8 cellular contexts compared by ENCODE assay signal in the genomic region with DNA sequence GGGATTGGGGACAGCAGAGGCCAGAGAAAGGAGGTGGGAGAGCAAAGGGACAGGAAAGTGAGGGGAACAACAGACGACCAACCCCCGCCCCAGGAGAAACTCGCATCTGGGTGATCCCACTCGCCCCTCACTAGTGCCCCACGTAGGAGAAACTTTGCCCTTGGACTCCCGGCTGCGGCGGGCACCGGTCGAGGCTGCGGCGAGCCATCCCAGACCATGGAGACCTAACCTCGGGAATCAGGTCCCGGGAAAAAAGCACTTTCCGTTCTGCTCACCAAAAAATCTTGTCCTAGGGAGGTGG. TPM values are rescaled to one million over a fixed set of nuclear protein-coding genes. Genes with fewer than 3 reads are reported as not detected.
DNase-seq lines count a peak whose midpoint lies in the region; TF ChIP-seq lines count a peak whose summit lies in the region.

No MANE protein-coding gene starts in this region.

- WGBS in smooth muscle cell (ENCODE audit: low lambda C conversion rate): 2% methylated on average over 15 of the region's 15 CpGs

- H3K4me3 ChIP-seq in WERI-Rb-1 (ENCODE audit: low read depth, low read length): peak overlapping the region; percentile 72
- peak overlapping the region; percentile 56 for H3K4me3 ChIP-seq in iPS-18c (ENCODE audit: insufficient read depth, low read depth, low read length)
- peak overlapping the region; percentile 54 for H3K4me3 ChIP-seq in smooth muscle cell

- no peak overlapping the region for H2AFZ ChIP-seq in smooth muscle cell (ENCODE audit: low read depth)

- peaks cover 50% of the 10 kb centered on the region for H3K4me1 ChIP-seq in smooth muscle cell (ENCODE audit: low read depth)

- H3K4me2 ChIP-seq in smooth muscle cell: peak overlapping the region; percentile 93

- H4K20me1 ChIP-seq in smooth muscle cell (ENCODE audit: low read depth): peaks cover 11% of the 10 kb centered on the region

- DNase-seq in HK-2 (ENCODE audit: unreplicated experiment) (peak; percentile 23), WERI-Rb-1 (no peak), smooth muscle cell (lab: John Stamatoyannopoulos, UW; ENCODE audit: unreplicated experiment) (no peak), RKO (ENCODE audit: low spot score) (no peak), hippocampal formation (lab: John Stamatoyannopoulos, UW) (no peak), substantia nigra (lab: John Stamatoyannopoulos, UW) (no peak), activated gamma-delta T cell (lab: John Stamatoyannopoulos, UW) (no peak)

- H3K9ac ChIP-seq in smooth muscle cell (ENCODE audit: low read depth): no peak overlapping the region

- peaks cover 13% of the 10 kb centered on the region for H3K9me3 ChIP-seq in WERI-Rb-1 (ENCODE audit: severe bottlenecking)
- H3K9me3 ChIP-seq in iPS-18c (ENCODE audit: control insufficient read depth, insufficient read depth, low read length): peaks cover 4% of the 10 kb centered on the region
- no peaks in the 10 kb centered on the region for H3K9me3 ChIP-seq in smooth muscle cell (replicated peaks; ENCODE audit: low read depth)

- H3K27ac ChIP-seq in WERI-Rb-1 (no peak overlapping the region), smooth muscle cell (ENCODE audit: low read depth) (no peak overlapping the region), substantia nigra (ENCODE audit: low read depth, low read length, poor library complexity, severe bottlenecking) (no peak overlapping the region)

- H3K36me3 ChIP-seq in WERI-Rb-1 (no peaks in the 10 kb centered on the region), smooth muscle cell (ENCODE audit: low read depth) (no peaks in the 10 kb centered on the region)

- no peaks in the 10 kb centered on the region for H3F3A ChIP-seq in smooth muscle cell (ENCODE audit: low read depth)

- TF ChIP-seq CTCF in WERI-Rb-1 (IDR thresholded peaks at IDR 0.05; ENCODE audit: low read depth, low read length): no peak
- TF ChIP-seq CTCF in smooth muscle cell (IDR thresholded peaks at IDR 0.05; ENCODE audit: borderline replicate concordance, insufficient read depth, poor library complexity, severe bottlenecking): no peak

- no peaks in the 10 kb centered on the region for H3K79me2 ChIP-seq in smooth muscle cell (ENCODE audit: low read depth)

- H3K27me3 ChIP-seq in WERI-Rb-1 (ENCODE audit: insufficient read depth, low read depth, severe bottlenecking): peaks cover 51% of the 10 kb centered on the region
- H3K27me3 ChIP-seq in smooth muscle cell (ENCODE audit: low read depth): peaks cover 100% of the 10 kb centered on the region

RNA-seq across cellular contexts. Expression of a gene that starts 2.6 kb away (rescaled TPM):
- total RNA-seq in smooth muscle cell: 0.13 and 0.40 TPM in 2 replicates
- not detected in 2 replicates for polyA plus RNA-seq in smooth muscle cell
